ENCODE assay signal across 9 cellular contexts in genomic region chr10:69217119-69217754, GRCh38. TPM values are rescaled to one million over a fixed set of nuclear protein-coding genes. Genes with fewer than 3 reads are reported as not detected.
DNase-seq lines count a peak whose midpoint lies in the region; ATAC-seq, FAIRE-seq and TF ChIP-seq lines count a peak whose summit lies in the region.
"Had no signal": no experiment of that assay in that cellular context is flagged by ENCODE, and none has a peak within 500 bp of the region (broad histone marks: within the 10 kb centered on the region; RNA-seq: fewer than 3 reads in every experiment).

No MANE protein-coding gene starts in this region.

- H3K4me1 Mint-ChIP-seq in activated CD4-positive, alpha-beta T cell treated with anti-CD3 and anti-CD28 coated beads for 36 hours: peaks cover 47% of the 10 kb centered on the region
- H3K4me1 Mint-ChIP-seq in naive thymus-derived CD8-positive, alpha-beta T cell: peaks cover 8 to 19% (median 18%) of the 10 kb centered on the region in 4 donors

- H3K27me3 ChIP-seq in Peyer's patch (no peaks in the 10 kb centered on the region), pancreas (no peaks in the 10 kb centered on the region), H7 (ENCODE audit: control insufficient read depth, insufficient read depth, low read length) (no peaks in the 10 kb centered on the region)

- ATAC-seq in esophagus mucosa (peak; percentile 93), pancreas (peak; percentile 62 to 82 (median 72))
- no peak for ATAC-seq in activated CD4-positive, alpha-beta T cell treated with anti-CD3 and anti-CD28 coated beads for 36 hours
- ATAC-seq in naive thymus-derived CD8-positive, alpha-beta T cell: no peak

- no peak overlapping the region for H3K4me3 ChIP-seq in Peyer's patch
- H3K4me3 ChIP-seq in pancreas: no peak overlapping the region
- H3K4me3 ChIP-seq in H7 (ENCODE audit: insufficient read depth, low read depth, low read length): no peak overlapping the region

- DNase-seq in ELR (ENCODE audit: low read depth) (peak; percentile 91), Peyer's patch (no peak), pancreas (no peak), midbrain (lab: John Stamatoyannopoulos, UW) (no peak), H7 (no peak)
- no peak for DNase-seq in activated CD4-positive, alpha-beta T cell treated with anti-CD3 and anti-CD28 coated beads for 36 hours
- no peak for DNase-seq in naive thymus-derived CD8-positive, alpha-beta T cell
- DNase-seq: activated T-cell treated with anti-CD3 and anti-CD28 coated beads, Interleukin-2, amount 50 U/mL, for 24 hours had no signal

- WGBS in pancreas, 2 donors: 50 to 52% methylated on average over 4 of the region's 4 CpGs

- TF ChIP-seq CTCF in Peyer's patch (IDR thresholded peaks at IDR 0.05) (no peak), pancreas (IDR thresholded peaks at IDR 0.05) (no peak)

- POLR2A ChIA-PET in activated CD4-positive, alpha-beta T cell treated with anti-CD3 and anti-CD28 coated beads for 36 hours (lab: Charles Lee): no interaction called here
- POLR2A ChIA-PET in naive thymus-derived CD8-positive, alpha-beta T cell (lab: Charles Lee): no interaction called here

- no peak for FAIRE-seq in pancreas (lab: Jason Lieb, UNC)

- H3K27me3 Mint-ChIP-seq in activated CD4-positive, alpha-beta T cell treated with anti-CD3 and anti-CD28 coated beads for 36 hours: no peaks in the 10 kb centered on the region
- H3K27me3 Mint-ChIP-seq in naive thymus-derived CD8-positive, alpha-beta T cell: peaks cover 0 to 3% (median 0%) of the 10 kb centered on the region in 5 donors
- H3K27me3 Mint-ChIP-seq: activated T-cell treated with anti-CD3 and anti-CD28 coated beads, Interleukin-2, amount 50 U/mL, for 24 hours had no signal

- H3K4me3 Mint-ChIP-seq in activated CD4-positive, alpha-beta T cell treated with anti-CD3 and anti-CD28 coated beads for 36 hours: no peak overlapping the region
- H3K4me3 Mint-ChIP-seq in naive thymus-derived CD8-positive, alpha-beta T cell: no peak overlapping the region
- H3K4me3 Mint-ChIP-seq: activated T-cell treated with anti-CD3 and anti-CD28 coated beads, Interleukin-2, amount 50 U/mL, for 24 hours had no signal

- H3K4me1 ChIP-seq in Peyer's patch (no peaks in the 10 kb centered on the region), pancreas (peaks cover 0 to 3% (median 0%) of the 10 kb centered on the region in 3 donors)

- H3K27ac Mint-ChIP-seq in activated CD4-positive, alpha-beta T cell treated with anti-CD3 and anti-CD28 coated beads for 36 hours: no peak overlapping the region
- H3K27ac Mint-ChIP-seq in naive thymus-derived CD8-positive, alpha-beta T cell: no peak overlapping the region
- H3K27ac Mint-ChIP-seq: activated T-cell treated with anti-CD3 and anti-CD28 coated beads, Interleukin-2, amount 50 U/mL, for 24 hours had no signal

- TF ChIP-seq POLR2A in Peyer's patch (IDR thresholded peaks at IDR 0.05): no peak

- no peaks in the 10 kb centered on the region for H3K9me3 Mint-ChIP-seq in activated CD4-positive, alpha-beta T cell treated with anti-CD3 and anti-CD28 coated beads for 36 hours (ENCODE audit: low read depth)
- H3K9me3 Mint-ChIP-seq in naive thymus-derived CD8-positive, alpha-beta T cell: peaks cover 0 to 2% (median 0%) of the 10 kb centered on the region in 9 donors
- H3K9me3 Mint-ChIP-seq: activated T-cell treated with anti-CD3 and anti-CD28 coated beads, Interleukin-2, amount 50 U/mL, for 24 hours had no signal

- CTCF ChIA-PET in activated CD4-positive, alpha-beta T cell treated with anti-CD3 and anti-CD28 coated beads for 36 hours (lab: Charles Lee): interaction anchor here (0.6 to 0.8 kb wide), 3 partner anchors 17 to 200 kb away, joined by 3 to 6 read pairs (median 3); no protein-coding TSS in a partner anchor

- H3K36me3 ChIP-seq in Peyer's patch: no peaks in the 10 kb centered on the region
- no peaks in the 10 kb centered on the region for H3K36me3 ChIP-seq in pancreas
- H3K36me3 ChIP-seq in H7 (replicated peaks; ENCODE audit: control insufficient read depth, insufficient read depth, low read length): no peaks in the 10 kb centered on the region

- intact Hi-C loops in pancreas (cut with DNase I): no loop called here
- intact Hi-C loops in activated CD4-positive, alpha-beta T cell treated with anti-CD3 and anti-CD28 coated beads for 36 hours (cut with DNase I, micrococcal nuclease): no loop called here

- no peaks in the 10 kb centered on the region for H3K36me3 Mint-ChIP-seq in activated CD4-positive, alpha-beta T cell treated with anti-CD3 and anti-CD28 coated beads for 36 hours (ENCODE audit: low read depth)
- H3K36me3 Mint-ChIP-seq in naive thymus-derived CD8-positive, alpha-beta T cell: no peaks in the 10 kb centered on the region

- H3K9me3 ChIP-seq in Peyer's patch (no peaks in the 10 kb centered on the region), pancreas (no peaks in the 10 kb centered on the region)

- H3K27ac ChIP-seq in Peyer's patch: peak overlapping the region in 3 of 4 donors; percentile 10 to 59 (median 16)
- peak overlapping the region in 2 of 4 donors; percentile 44 to 66 for H3K27ac ChIP-seq in pancreas

RNA-seq across cellular contexts. Expression of gene HKDC1, which starts 2.9 kb away (rescaled TPM):
- total RNA-seq in Peyer's patch (100 to 1,000 TPM in 3 of 4 donors, 10 to 100 TPM in 1; 53.6 to 207 (median 184) TPM), esophagus mucosa (0.04 TPM), pancreas (1 to 10 TPM; 3.7 to 9.3 (median 6.3) TPM)
- polyA plus RNA-seq in pancreas: 10 to 100 TPM in 1 of 2 donors, 1 to 10 TPM in 1; 9.8 to 11.1 TPM
- under 1 TPM; 0.30 to 0.80 TPM for total RNA-seq in activated CD4-positive, alpha-beta T cell treated with anti-CD3 and anti-CD28 coated beads for 36 hours
- 0.03 TPM in 1 of 2 replicates, not detected in the other for total RNA-seq in H7 (2014; rRNA removed; shearing (Covaris generic))
- under 1 TPM; 0.65 to 0.80 TPM for total RNA-seq in naive thymus-derived CD8-positive, alpha-beta T cell
- polyA plus RNA-seq in naive thymus-derived CD8-positive, alpha-beta T cell: 1 to 10 TPM in 2 of 3 donors, under 1 TPM in 1; 0.97 to 4.3 (median 1.1) TPM

RNA-seq across cellular contexts. Expression of gene SUPV3L1, which starts 37.2 kb away (rescaled TPM):
- total RNA-seq in Peyer's patch (10 to 100 TPM; 20.5 to 50.3 (median 31.2) TPM), esophagus mucosa (22.8 TPM), pancreas (10 to 100 TPM in 5 of 6 donors, 1 to 10 TPM in 1; 8.6 to 18.0 (median 12.5) TPM)
- polyA plus RNA-seq in pancreas: 10 to 100 TPM; 52.0 to 78.1 TPM
- total RNA-seq in activated CD4-positive, alpha-beta T cell treated with anti-CD3 and anti-CD28 coated beads for 36 hours: 10 to 100 TPM; 46.6 to 54.1 TPM
- total RNA-seq in H7 (2014; rRNA removed; shearing (Covaris generic)): 38.7 and 45.1 TPM in 2 replicates
- total RNA-seq in naive thymus-derived CD8-positive, alpha-beta T cell: 10 to 100 TPM; 39.5 to 40.3 TPM
- 10 to 100 TPM; 10.8 to 17.8 (median 13.5) TPM for polyA plus RNA-seq in naive thymus-derived CD8-positive, alpha-beta T cell

Comparison
In these comparisons a context has a peak if more than half of its experiments do, and no peak if none do; other contexts are left out.
1. ATAC-seq: peak in esophagus mucosa (single experiment) and pancreas (4 of 4); none in activated CD4-positive, alpha-beta T cell treated with anti-CD3 and anti-CD28 coated beads for 36 hours (single experiment) and naive thymus-derived CD8-positive, alpha-beta T cell (0 of 2).
2. RNA of gene HKDC1, which starts 2.9 kb away (total RNA-seq): 53.6 to 207 TPM in Peyer's patch; 3.7 to 9.3 TPM in pancreas, 0.30 to 0.80 TPM in activated CD4-positive, alpha-beta T cell treated with anti-CD3 and anti-CD28 coated beads for 36 hours, 0.65 to 0.80 TPM in naive thymus-derived CD8-positive, alpha-beta T cell, 0.04 TPM in esophagus mucosa (single experiment) and 0.03 TPM in H7; every median in the first group is over 4 times any median in the second.